ENCODE assay signal across 8 cellular contexts in genomic region chr1:48472747-48473146, GRCh38. TPM values are rescaled to one million over a fixed set of nuclear protein-coding genes. Genes with fewer than 3 reads are reported as not detected.
DNase-seq lines count a peak whose midpoint lies in the region; ATAC-seq and TF ChIP-seq lines count a peak whose summit lies in the region.

No MANE protein-coding gene starts in this region.

- peak overlapping the region in 8 of 10 donors; percentile 82 to 97 (median 92) for H3K27ac Mint-ChIP-seq in naive thymus-derived CD8-positive, alpha-beta T cell

- H3K36me3 Mint-ChIP-seq in naive thymus-derived CD8-positive, alpha-beta T cell, result no peaks in the 10 kb centered on the region

- POLR2A ChIA-PET in naive thymus-derived CD8-positive, alpha-beta T cell (lab: Charles Lee), result interaction anchor here (0.9 to 1.0 kb wide), 2 partner anchors 9 to 1139 kb away, joined by 3 to 4 read pairs; partner anchors contain the start of gene CMPK1

- H3K4me3 ChIP-seq in AG09309 (ENCODE audit: control insufficient read depth, low read depth, low read length), result peak overlapping the region; percentile 71
- peak overlapping the region; percentile 62 for H3K4me3 ChIP-seq in Jurkat, Clone E6-1 (ENCODE audit: low read length)
- peak overlapping the region; percentile 89 for H3K4me3 ChIP-seq in coronary artery

- no peak for TF ChIP-seq CTCF in AG09309 (IDR thresholded peaks at IDR 0.05; ENCODE audit: control insufficient read depth, insufficient read depth, low read depth, low read length, missing control alignments)
- no peak for TF ChIP-seq CTCF in coronary artery (IDR thresholded peaks at IDR 0.05)

- DNase-seq in AG09309 (ENCODE audit: low read depth) (no peak), coronary artery (ENCODE audit: low spot score) (no peak), NCI-H2196 (lab: John Stamatoyannopoulos, UW; ENCODE audit: unreplicated experiment) (no peak), cerebellum (ENCODE audit: low spot score) (no peak), nucleus accumbens (lab: John Stamatoyannopoulos, UW) (no peak)
- DNase-seq in Jurkat, Clone E6-1 (ENCODE audit: low read depth, low spot score), result no peak
- DNase-seq in naive thymus-derived CD8-positive, alpha-beta T cell, result no peak

- no peak for ATAC-seq in naive thymus-derived CD8-positive, alpha-beta T cell
- no peak for ATAC-seq in HG03025 (IDR thresholded peaks at IDR 0.05; ENCODE audit: low FRiP score, unreplicated experiment)

- H3K4me1 Mint-ChIP-seq in naive thymus-derived CD8-positive, alpha-beta T cell, result peaks cover 15 to 34% (median 31%) of the 10 kb centered on the region in 4 donors

- H3K27me3 Mint-ChIP-seq in naive thymus-derived CD8-positive, alpha-beta T cell, result peaks cover 0 to 5% (median 0%) of the 10 kb centered on the region in 5 donors

- H3K4me3 Mint-ChIP-seq in naive thymus-derived CD8-positive, alpha-beta T cell, result peak overlapping the region; percentile 88 to 99 (median 92)

- H3K27ac ChIP-seq in coronary artery, result peak overlapping the region; percentile 91 to 93

- peaks cover 0 to 2% (median 0%) of the 10 kb centered on the region in 9 donors for H3K9me3 Mint-ChIP-seq in naive thymus-derived CD8-positive, alpha-beta T cell

RNA-seq across cellular contexts. Expression of gene SPATA6, which starts 0.7 kb away (rescaled TPM):
- polyA plus RNA-seq in Jurkat, Clone E6-1 (2012; ENCODE audit: insufficient read depth, insufficient read length), result 3.2 TPM
- total RNA-seq in naive thymus-derived CD8-positive, alpha-beta T cell, result 1 to 10 TPM; 5.4 to 8.3 TPM
- polyA plus RNA-seq in naive thymus-derived CD8-positive, alpha-beta T cell, result 1 to 10 TPM in 2 of 3 donors, under 1 TPM in 1; 0.95 to 3.0 (median 2.0) TPM
- 66.4 TPM for total RNA-seq in cerebellum
